Comparison of ENCODE assay signal across 15 cellular contexts in the genomic region with DNA sequence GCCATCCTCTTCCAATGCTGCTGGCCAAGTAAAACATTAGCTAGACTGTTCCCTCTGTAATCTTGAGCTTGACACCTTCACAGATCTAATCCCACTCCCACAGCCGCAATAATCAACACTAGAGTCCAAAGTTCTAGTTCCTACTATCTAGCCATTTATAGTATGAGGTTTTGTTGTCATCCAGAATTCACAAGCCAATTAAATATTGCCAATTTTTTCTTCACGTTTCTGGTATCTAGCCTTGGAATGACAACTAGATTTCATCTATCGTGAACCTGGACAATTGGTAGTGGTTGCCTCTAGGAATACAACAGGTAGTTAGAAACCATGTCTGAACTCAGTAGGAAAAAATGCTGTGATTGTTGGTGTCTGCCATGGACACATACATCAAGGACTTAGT. TPM values are rescaled to one million over a fixed set of nuclear protein-coding genes. Genes with fewer than 3 reads are reported as not detected.
DNase-seq lines count a peak whose midpoint lies in the region; ATAC-seq, FAIRE-seq and TF ChIP-seq lines count a peak whose summit lies in the region.
"Had no signal": no experiment of that assay in that cellular context is flagged by ENCODE, and none has a peak within 500 bp of the region (broad histone marks: within the 10 kb centered on the region; RNA-seq: fewer than 3 reads in every experiment).

No MANE protein-coding gene starts in this region.

- peaks cover 34% of the 10 kb centered on the region for H4K20me1 ChIP-seq in HepG2 (ENCODE audit: insufficient read depth, low read length)

- in situ Hi-C loops in HepG2 (cut with HindIII; ENCODE audit: extremely low pct_ligation_motif_present, low pct_unique_long_range_greater_than_20kb): no loop called here

- WGBS in HepG2 (ENCODE audit: low lambda C conversion rate): 0% methylated on average over 3 of the region's 3 CpGs
- whole genome bisulfite sequencing in small intestine, 3 donors: 18 to 67% (median 28%) methylated on average over 3 of the region's 3 CpGs

- TF ChIP-seq RAD21 in HepG2 (CRISPR knock-in tag; IDR thresholded peaks at IDR 0.05): no peak

- POLR2A ChIA-PET in WTC11 (lab: Charles Lee): no interaction called here
- POLR2A ChIA-PET in HepG2 (lab: Yijun Ruan, JAX): interaction anchor here (3.1 kb wide), 1 partner anchor 10 kb away, joined by 46 read pairs; a partner anchor contains a TSS

- intact Hi-C loops in HepG2 (cut with micrococcal nuclease; ENCODE audit: unreplicated experiment): loop anchor here (1.0 to 2.0 kb wide), 2 partner anchors 9 to 14 kb away; no protein-coding TSS in a partner anchor

- no peak overlapping the region for H3K4me3 Mint-ChIP-seq in WTC11

- FAIRE-seq in GM12892 (lab: Jason Lieb, UNC) (peak; percentile 58), HepG2 (lab: Jason Lieb, UNC) (no peak), small intestine (lab: Jason Lieb, UNC) (no peak)

- peaks cover 28% of the 10 kb centered on the region for H3K4me1 Mint-ChIP-seq in WTC11

- DNase-seq in GM12892 (ENCODE audit: insufficient read length): no peak
- DNase-seq in WTC11 (ENCODE audit: low spot score): no peak
- peak; percentile 87 for DNase-seq in HepG2 (ENCODE audit: low spot score)
- peak; percentile 90 for DNase-seq in small intestine
- no peak for DNase-seq in NCI-H1417 treated with DMSO at 0.1 percent for 48 hours (lab: John Stamatoyannopoulos, UW)
- no peak for DNase-seq in iPS-NIHi11 (ENCODE audit: low spot score)
- no peak for DNase-seq in occipital lobe (lab: John Stamatoyannopoulos, UW)
- DNase-seq: ACHN, AML-193, COR-L47, GM23248, KG1, NCI-H1048, NCI-H510A treated with DMSO at 0.1 percent for 48 hours had no signal

- H3K4me1 ChIP-seq in HepG2 (ENCODE audit: insufficient read depth, low read length) (peaks cover 88% of the 10 kb centered on the region), small intestine (ENCODE audit: control insufficient read depth in 2 of 2, insufficient read depth in 1 of 2, low read depth in 1 of 2, low read length in 1 of 2) (peaks cover 10 to 12% of the 10 kb centered on the region in 2 donors)

- H3K4me2 ChIP-seq in HepG2 (ENCODE audit: low read depth, low read length): peak overlapping the region; percentile 56

- TF ChIP-seq CTCF in WTC11 (IDR thresholded peaks at IDR 0.05) (no peak), HepG2 (CRISPR knock-in tag; IDR thresholded peaks at IDR 0.05) (no peak)

- CTCF ChIA-PET in WTC11 (lab: Charles Lee) (interaction anchor here (1.0 to 1.2 kb wide), 2 partner anchors 21 to 37 kb away, joined by 3 to 4 read pairs; no protein-coding TSS in a partner anchor), HepG2 (lab: Yijun Ruan, JAX; ENCODE audit: low intra/inter-chr PET ratio, low total read pairs) (no interaction called here)

- H3K4me3 ChIP-seq in HepG2 (replicated peaks in 1 of 3; ENCODE audit: insufficient read depth in 1 of 3, low read depth in 2 of 3, low read length in 3 of 3) (peak overlapping the region in 1 of 3 experiments; percentile 30; a peak in 1 of 6 replicates), small intestine (ENCODE audit: low read depth in 1 of 2, low read length in 2 of 2) (no peak overlapping the region)
- H3K4me3 ChIP-seq: GM23248 had no signal

- no peaks in the 10 kb centered on the region for H3K9me3 Mint-ChIP-seq in WTC11

- no peak overlapping the region for H3K9ac ChIP-seq in HepG2 (ENCODE audit: insufficient read depth, low read depth, low read length)
- H3K9ac ChIP-seq: GM23248 had no signal

- H3K9me3 ChIP-seq in HepG2 (ENCODE audit: low read length): no peaks in the 10 kb centered on the region
- H3K9me3 ChIP-seq in small intestine (ENCODE audit: control insufficient read depth, low read depth): no peaks in the 10 kb centered on the region

- no peak overlapping the region for H2AFZ ChIP-seq in HepG2 (ENCODE audit: low read length)
- H2AFZ ChIP-seq: GM23248 had no signal

- H3K79me2 ChIP-seq in HepG2 (ENCODE audit: insufficient read depth, low read length): peaks cover 99% of the 10 kb centered on the region

- no peaks in the 10 kb centered on the region for H3K27me3 Mint-ChIP-seq in WTC11 (ENCODE audit: low read depth)

- 0 out of 2 replicates have a peak overlapping the region, but pooled peaks have one; percentile 17 for H3K27ac Mint-ChIP-seq in WTC11

- no peak for TF ChIP-seq POLR2A in GM12892 (IDR thresholded peaks at IDR 0.05; ENCODE audit: low read depth, low read length)
- TF ChIP-seq POLR2A in HepG2 (IDR thresholded peaks at IDR 0.05; ENCODE audit: insufficient read depth in 1 of 2, low read depth in 2 of 2, low read length in 2 of 2): no peak

- H3K27ac ChIP-seq in HepG2 (ENCODE audit: extremely low read length, insufficient read depth, low read length): peak overlapping the region; percentile 49
- no peak overlapping the region for H3K27ac ChIP-seq in small intestine (ENCODE audit: low read depth in 1 of 2, low read length in 1 of 2)
- H3K27ac ChIP-seq: GM23248 had no signal

- no peaks in the 10 kb centered on the region for H3K36me3 Mint-ChIP-seq in WTC11

- H3K27me3 ChIP-seq in HepG2 (ENCODE audit: control insufficient read depth in 1 of 2, insufficient read depth in 2 of 2, low read length in 2 of 2) (no peaks in the 10 kb centered on the region), small intestine (ENCODE audit: control insufficient read depth in 2 of 2, insufficient read depth in 2 of 2, low read length in 2 of 2) (no peaks in the 10 kb centered on the region)

- no peak for ATAC-seq in WTC11
- ATAC-seq in HepG2: peak; percentile 99
- ATAC-seq: Panc1 had no signal

- TF ChIP-seq EP300 in HepG2 (IDR thresholded peaks at IDR 0.05; ENCODE audit: low read depth in 2 of 2, low read length in 2 of 2): peak in 1 of 2 experiments; percentile 71; a peak in 2 of 4 replicates
- TF ChIP-seq EP300 in HepG2 (CRISPR knock-in tag; IDR thresholded peaks at IDR 0.05; ENCODE audit: borderline replicate concordance): peak; percentile 17; the same call in 1 of the 2 replicates

- H3K36me3 ChIP-seq in HepG2 (replicated peaks in 1 of 2; ENCODE audit: control insufficient read depth in 1 of 2, insufficient read depth in 2 of 2, low read length in 2 of 2): peaks cover 0 to 7% of the 10 kb centered on the region in 2 experiments; a peak in 1 of 5 replicates
- H3K36me3 ChIP-seq in small intestine (ENCODE audit: control insufficient read depth in 2 of 2, insufficient read depth in 2 of 2, low read length in 2 of 2): no peaks in the 10 kb centered on the region

- BruUV-seq in HepG2 (replicated peaks; lab: Mats Ljungman, UMichigan): no TSS peak

TF ChIP-seq in WTC11, 78 proteins besides CTCF, POLR2A, EP300 and RAD21 (continues in another document):
- TF ChIP-seq KAT7 (CRISPR knock-in tag; IDR thresholded peaks at IDR 0.05; ENCODE audit: borderline replicate concordance) (no peak), RORB (CRISPR knock-in tag; IDR thresholded peaks at IDR 0.05) (no peak)
- TF ChIP-seq, protein P1, sequence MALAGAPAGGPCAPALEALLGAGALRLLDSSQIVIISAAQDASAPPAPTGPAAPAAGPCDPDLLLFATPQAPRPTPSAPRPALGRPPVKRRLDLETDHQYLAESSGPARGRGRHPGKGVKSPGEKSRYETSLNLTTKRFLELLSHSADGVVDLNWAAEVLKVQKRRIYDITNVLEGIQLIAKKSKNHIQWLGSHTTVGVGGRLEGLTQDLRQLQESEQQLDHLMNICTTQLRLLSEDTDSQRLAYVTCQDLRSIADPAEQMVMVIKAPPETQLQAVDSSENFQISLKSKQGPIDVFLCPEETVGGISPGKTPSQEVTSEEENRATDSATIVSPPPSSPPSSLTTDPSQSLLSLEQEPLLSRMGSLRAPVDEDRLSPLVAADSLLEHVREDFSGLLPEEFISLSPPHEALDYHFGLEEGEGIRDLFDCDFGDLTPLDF (CRISPR knock-in tag; IDR thresholded peaks at IDR 0.05): no peak

TF ChIP-seq in HepG2, 621 proteins besides CTCF, POLR2A, EP300 and RAD21 (continues in another document):
- TF ChIP-seq ZBTB21 (CRISPR knock-in tag; IDR thresholded peaks at IDR 0.05): no peak
- no peak for TF ChIP-seq ZNF615 (CRISPR knock-in tag; IDR thresholded peaks at IDR 0.05; ENCODE audit: borderline replicate concordance)

RNA-seq across cellular contexts. Expression of a gene that starts 10.4 kb away (rescaled TPM):
- 3.2 TPM for polyA plus RNA-seq in GM12892 (2012; ENCODE audit: missing spikeins)
- total RNA-seq in WTC11 (2021): 29.9 to 34.4 TPM (median 30.0 TPM) in 3 replicates
- 12.8 and 18.7 TPM in 2 replicates for total RNA-seq in HepG2 (2016; rRNA removed; fragmentation: Illumina TruSeq; extraction: Trizol)
- 3.0 and 3.2 TPM in 2 replicates for total RNA-seq in HepG2 (2016; cell fraction: cytosol; rRNA removed; fragmentation: Illumina TruSeq; extraction: Trizol; ENCODE audit: low read depth)
- total RNA-seq in HepG2 (2016; cell fraction: insoluble cytoplasmic fraction; rRNA removed; fragmentation: Illumina TruSeq; extraction: Trizol): 13.0 and 16.0 TPM in 2 replicates
- 15.3 and 16.6 TPM in 2 replicates for total RNA-seq in HepG2 (2016; cell fraction: membrane; rRNA removed; fragmentation: Illumina TruSeq; extraction: Trizol)
- 19.0 and 19.2 TPM in 2 replicates for total RNA-seq in HepG2 (2016; cell fraction: nucleus; rRNA removed; fragmentation: Illumina TruSeq; extraction: Trizol)
- 7.4 and 7.9 TPM in 2 replicates for polyA plus RNA-seq in HepG2 (2011; rRNA removed)
- 3.5 and 5.6 TPM in 2 replicates for polyA plus RNA-seq in HepG2 (2011; cell fraction: cytosol; rRNA removed)
- polyA plus RNA-seq in HepG2 (2011; cell fraction: nucleus; rRNA removed): 5.9 and 6.1 TPM in 2 replicates
- polyA plus RNA-seq in HepG2 (2012): 16.9 and 18.9 TPM in 2 replicates
- 1.6 and 2.1 TPM in 2 replicates for polyA plus RNA-seq in HepG2 (2016; cell fraction: cytosol; fragmentation: Illumina TruSeq; extraction: Trizol; ENCODE audit: low read depth)
- polyA plus RNA-seq in HepG2 (2016; cell fraction: insoluble cytoplasmic fraction; fragmentation: Illumina TruSeq; extraction: Trizol; ENCODE audit: low read depth): 22.0 and 25.2 TPM in 2 replicates
- polyA plus RNA-seq in HepG2 (2016; cell fraction: membrane; fragmentation: Illumina TruSeq; extraction: Trizol; ENCODE audit: low read depth): 10.0 and 10.9 TPM in 2 replicates
- 14.1 and 14.5 TPM in 2 replicates for polyA plus RNA-seq in HepG2 (2016; cell fraction: nucleus; fragmentation: Illumina TruSeq; extraction: Trizol; ENCODE audit: insufficient read depth, low read depth)
- 5.6 and 8.7 TPM in 2 replicates for polyA minus RNA-seq in HepG2 (2011; rRNA and poly(A)+ RNA removed; ENCODE audit: low replicate concordance)
- polyA minus RNA-seq in HepG2 (2011; cell fraction: cytosol; rRNA and poly(A)+ RNA removed): 6.8 and 9.4 TPM in 2 replicates
- polyA minus RNA-seq in HepG2 (2011; cell fraction: nucleus; rRNA and poly(A)+ RNA removed): 30.8 and 37.2 TPM in 2 replicates
- 10 to 100 TPM; 26.8 to 39.6 (median 33.0) TPM for polyA plus RNA-seq in small intestine
- total RNA-seq in occipital lobe: 24.3 TPM

Comparison
In these comparisons a context has a peak if more than half of its experiments do, and no peak if none do; other contexts are left out.
1. DNase-seq: peak in HepG2 (single experiment) and small intestine (single experiment); none in GM12892 (single experiment), WTC11 (single experiment), NCI-H1417 treated with DMSO at 0.1 percent for 48 hours (single experiment), iPS-NIHi11 (single experiment) and occipital lobe (single experiment).